In the genomic region with DNA sequence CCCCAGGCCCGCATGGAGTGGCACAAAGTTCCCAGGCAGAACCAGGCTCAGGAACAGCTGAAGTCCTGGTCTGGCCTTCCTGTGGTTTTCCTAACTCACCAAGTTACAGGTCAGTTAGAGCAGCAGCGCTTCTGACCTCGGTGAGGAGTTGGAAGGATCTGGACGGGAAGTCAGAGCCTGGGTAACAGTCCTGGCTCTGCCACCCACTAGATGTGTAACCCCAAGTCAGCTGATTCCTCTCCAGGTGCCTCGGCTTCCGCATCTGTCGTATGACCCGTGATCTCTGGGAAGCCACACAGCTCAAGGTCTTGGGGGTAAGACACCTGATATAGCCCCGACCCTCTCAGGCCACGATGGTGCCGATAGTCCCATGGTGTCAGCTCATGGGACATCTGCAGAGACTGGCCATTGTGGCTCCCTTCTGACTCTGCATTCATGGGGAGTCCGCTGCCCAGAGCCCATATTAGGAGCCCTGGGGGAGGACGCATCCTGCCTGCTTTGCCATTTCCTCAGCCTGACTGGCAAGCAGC, we compare ENCODE assay signal across 24 cellular contexts.
"Had no signal": no experiment of that assay in that cellular context is flagged by ENCODE, and none has a peak within 500 bp of the region (broad histone marks: within the 10 kb centered on the region; RNA-seq: fewer than 3 reads in every experiment).

No MANE protein-coding gene starts in this region.

- H3K27ac ChIP-seq: cardiac muscle cell, heart right ventricle, lower lobe of right lung, neutrophil, pancreas, transverse colon, uterus, VCaP had no signal

- H3K4me3 ChIP-seq: cardiac muscle cell, heart right ventricle, lower lobe of right lung, pancreas, transverse colon, uterus had no signal

- H3K9me3 Mint-ChIP-seq: activated CD4-positive, alpha-beta T cell treated with anti-CD3 and anti-CD28 coated beads, Interleukin-2, amount 10 ng/mL, durations not matched to agents 24 days and 14 days; activated naive CD8-positive, alpha-beta T cell treated with anti-CD3 and anti-CD28 coated beads, Interleukin-2, amount 50 U/mL, for 24 hours; activated T-cell treated with anti-CD3 and anti-CD28 coated beads, Interleukin-2, amount 50 U/mL, for 4 hours had no signal

- DNase-seq: activated CD4-positive, alpha-beta memory T cell treated with anti-CD3 and anti-CD28 coated beads, Interleukin-2, amount 10 ng/mL, durations not matched to agents 7 days and 5 days; activated CD4-positive, alpha-beta T cell treated with anti-CD3 and anti-CD28 coated beads, Interleukin-2, amount 10 ng/mL, durations not matched to agents 24 days and 14 days; activated naive CD4-positive, alpha-beta T cell treated with anti-CD3 and anti-CD28 coated beads for 36 hours; activated naive CD8-positive, alpha-beta T cell treated with anti-CD3 and anti-CD28 coated beads, Interleukin-2, amount 50 U/mL, for 24 hours; activated T-cell treated with anti-CD3 and anti-CD28 coated beads, Interleukin-2, amount 50 U/mL, for 4 hours; effector CD4-positive, alpha-beta T cell; heart right ventricle; left colon; lower lobe of right lung; mesendoderm; naive B cell; pancreas; right cardiac atrium; stimulated activated CD4-positive, alpha-beta T cell treated with anti-CD3 and anti-CD28 coated beads, Interleukin-12 subunit alpha, Interleukin-12 subunit beta, amount 100 ng/mL, for 4 hours; stimulated activated CD4-positive, alpha-beta T cell treated with anti-CD3 and anti-CD28 coated beads, Interleukin-4, amount 100 ng/mL, for 4 hours; stimulated activated naive CD8-positive, alpha-beta T cell treated with anti-CD3 and anti-CD28 coated beads, Interleukin-15, amount 100 ng/mL, for 72 hours; transverse colon; uterus had no signal

- H3K27me3 Mint-ChIP-seq: dendritic cell treated with granulocyte-macrophage colony-stimulating factor and Interleukin-4, amounts not matched to agents 40 ng/mL and 50 ng/mL, for 4 days had no signal

- H3K9me3 ChIP-seq: heart right ventricle, lower lobe of right lung, neutrophil, pancreas, transverse colon, uterus had no signal

- H3K36me3 Mint-ChIP-seq: naive B cell had no signal

- H3K27me3 ChIP-seq: cardiac muscle cell, heart right ventricle, neutrophil, pancreas, transverse colon, uterus had no signal

- ATAC-seq: activated CD4-positive, CD25-positive, alpha-beta regulatory T cell treated with anti-CD3 and anti-CD28 coated beads, Interleukin-2, amount 50 U/mL, for 24 hours; activated naive CD8-positive, alpha-beta T cell treated with anti-CD3 and anti-CD28 coated beads, Interleukin-2, amount 50 U/mL, for 24 hours; activated T-cell treated with anti-CD3 and anti-CD28 coated beads, Interleukin-2, amount 50 U/mL, for 4 hours; heart right ventricle; left colon; lower lobe of right lung; pancreas; right cardiac atrium; stimulated activated naive CD8-positive, alpha-beta T cell treated with anti-CD3 and anti-CD28 coated beads, Interleukin-15, amount 100 ng/mL, for 72 hours had no signal

- H3K27ac Mint-ChIP-seq: activated CD4-positive, alpha-beta memory T cell treated with anti-CD3 and anti-CD28 coated beads, Interleukin-2, amount 10 ng/mL, durations not matched to agents 7 days and 5 days; activated CD4-positive, alpha-beta T cell treated with anti-CD3 and anti-CD28 coated beads, Interleukin-2, amount 10 ng/mL, durations not matched to agents 24 days and 14 days; activated naive CD4-positive, alpha-beta T cell treated with anti-CD3 and anti-CD28 coated beads for 36 hours; activated naive CD8-positive, alpha-beta T cell treated with anti-CD3 and anti-CD28 coated beads, Interleukin-2, amount 50 U/mL, for 24 hours; activated T-helper 2 cell treated with anti-CD3 and anti-CD28 coated beads, Interferon-gamma antibody, Interleukin-2, Interleukin-4, amounts not matched to agents 10 μg/mL and 5 μg/mL and 100 μg/mL, durations not matched to agents 14 hours and 24 hours and 36 hours; dendritic cell treated with granulocyte-macrophage colony-stimulating factor and Interleukin-4, amounts not matched to agents 40 ng/mL and 50 ng/mL, for 4 days had no signal

- H3K4me3 Mint-ChIP-seq: activated CD4-positive, alpha-beta memory T cell treated with anti-CD3 and anti-CD28 coated beads, Interleukin-2, amount 10 ng/mL, durations not matched to agents 7 days and 5 days; activated CD4-positive, alpha-beta T cell treated with anti-CD3 and anti-CD28 coated beads, Interleukin-2, amount 10 ng/mL, durations not matched to agents 24 days and 14 days; activated naive CD4-positive, alpha-beta T cell treated with anti-CD3 and anti-CD28 coated beads for 36 hours; activated naive CD8-positive, alpha-beta T cell treated with anti-CD3 and anti-CD28 coated beads, Interleukin-2, amount 50 U/mL, for 24 hours; activated T-cell treated with anti-CD3 and anti-CD28 coated beads, Interleukin-2, amount 50 U/mL, for 4 hours; dendritic cell treated with granulocyte-macrophage colony-stimulating factor and Interleukin-4, amounts not matched to agents 40 ng/mL and 50 ng/mL, for 4 days; stimulated activated naive CD8-positive, alpha-beta T cell treated with anti-CD3 and anti-CD28 coated beads, Interleukin-15, amount 100 ng/mL, for 72 hours had no signal

- H3K4me1 ChIP-seq: lower lobe of right lung, pancreas, transverse colon, uterus had no signal

- H3K36me3 ChIP-seq: cardiac muscle cell, heart right ventricle, lower lobe of right lung, neutrophil, pancreas, transverse colon, uterus had no signal
